In genomic region chr3:189631373-189631408, GRCh38 we compare ENCODE assay signal across 12 cellular contexts. TPM values are rescaled to one million over a fixed set of nuclear protein-coding genes. Genes with fewer than 3 reads are reported as not detected.
A peak's percentile ranks its signal among the peaks of the same experiment; 100 is the strongest.
DNase-seq lines count a peak whose midpoint lies in the region; TF ChIP-seq lines count a peak whose summit lies in the region.
"Had no signal": no experiment of that assay in that cellular context is flagged by ENCODE, and none has a peak within 500 bp of the region (broad histone marks: within the 10 kb centered on the region; RNA-seq: fewer than 3 reads in every experiment).

Gene TP63 (plus strand): TSS chr3:189631389. CDS start chr3:189631516, 127 bp downstream.

- H3K4me2 ChIP-seq in smooth muscle cell: no peak within 1 kb of the TSS

- H3K27me3 Mint-ChIP-seq in T-helper 2 cell treated with Interferon-gamma antibody and Interleukin-4, amounts not matched to agents 5 μg/mL and 100 μg/mL, for 36 hours (ENCODE audit: low read depth): no peaks in the 10 kb centered on the region

- H3K4me1 ChIP-seq in esophagus muscularis mucosa (peaks cover 0 to 9% (median 4%) of the 10 kb centered on the region in 4 donors), smooth muscle cell (ENCODE audit: low read depth) (no peaks in the 10 kb centered on the region)

- no peak for DNase-seq in T-helper 2 cell treated with Interferon-gamma antibody and Interleukin-4, amounts not matched to agents 5 μg/mL and 100 μg/mL, for 36 hours (ENCODE audit: low spot score)
- DNase-seq in T-helper 2 cell: no peak
- no peak for DNase-seq in RPMI7951 (ENCODE audit: low read depth)
- DNase-seq in esophagus muscularis mucosa (ENCODE audit: extremely low spot score): no peak
- no peak for DNase-seq in smooth muscle cell (lab: John Stamatoyannopoulos, UW; ENCODE audit: unreplicated experiment)
- no peak for DNase-seq in cerebellar nuclear complex (lab: John Stamatoyannopoulos, UW)
- no peak for DNase-seq in H4 (ENCODE audit: low spot score)
- no peak for DNase-seq in DMS53 (lab: John Stamatoyannopoulos, UW)
- DNase-seq: activated CD8-positive, alpha-beta memory T cell treated with anti-CD3 and anti-CD28 coated beads, Interleukin-2, amount 50 U/mL, for 4 hours; NCI-H1092; NCI-H69; stimulated activated CD4-positive, alpha-beta T cell treated with anti-CD3 and anti-CD28 coated beads, Interleukin-12 subunit alpha, Interleukin-12 subunit beta, amount 100 ng/mL, for 4 hours had no signal

- peak within 1 kb of the TSS; percentile 82 for H3K27ac Mint-ChIP-seq in T-helper 2 cell treated with Interferon-gamma antibody and Interleukin-4, amounts not matched to agents 5 μg/mL and 100 μg/mL, for 36 hours

- H3K27ac ChIP-seq in esophagus muscularis mucosa (replicated peaks in 1 of 4) (peak within 1 kb of the TSS in 1 of 4 donors; percentile 3), smooth muscle cell (ENCODE audit: low read depth) (no peak within 1 kb of the TSS)

- peak within 1 kb of the TSS; percentile 74 for H3K4me3 Mint-ChIP-seq in T-helper 2 cell treated with Interferon-gamma antibody and Interleukin-4, amounts not matched to agents 5 μg/mL and 100 μg/mL, for 36 hours

- no peaks in the 10 kb centered on the region for H3F3A ChIP-seq in smooth muscle cell (ENCODE audit: low read depth)

- H3K79me2 ChIP-seq in smooth muscle cell (ENCODE audit: low read depth): no peaks in the 10 kb centered on the region

- TF ChIP-seq POLR2A in esophagus muscularis mucosa (IDR thresholded peaks at IDR 0.05; ENCODE audit: low read depth): no peak

- H3K9me3 Mint-ChIP-seq in T-helper 2 cell treated with Interferon-gamma antibody and Interleukin-4, amounts not matched to agents 5 μg/mL and 100 μg/mL, for 36 hours: peaks cover 8% of the 10 kb centered on the region

- TF ChIP-seq EP300 in esophagus muscularis mucosa (IDR thresholded peaks at IDR 0.05): no peak

- no peak for TF ChIP-seq CTCF in esophagus muscularis mucosa (IDR thresholded peaks at IDR 0.05)
- no peak for TF ChIP-seq CTCF in smooth muscle cell (IDR thresholded peaks at IDR 0.05; ENCODE audit: borderline replicate concordance, insufficient read depth, poor library complexity, severe bottlenecking)

- no peak within 1 kb of the TSS for H3K9ac ChIP-seq in smooth muscle cell (ENCODE audit: low read depth)

- intact Hi-C loops in esophagus muscularis mucosa (cut with DNase I): no loop called here

- peaks cover 4% of the 10 kb centered on the region for H3K36me3 Mint-ChIP-seq in T-helper 2 cell treated with Interferon-gamma antibody and Interleukin-4, amounts not matched to agents 5 μg/mL and 100 μg/mL, for 36 hours (ENCODE audit: low read depth)

- no peaks in the 10 kb centered on the region for H4K20me1 ChIP-seq in smooth muscle cell (ENCODE audit: low read depth)

- peak within 1 kb of the TSS; percentile 25 for H2AFZ ChIP-seq in smooth muscle cell (ENCODE audit: low read depth)

- H3K27me3 ChIP-seq in esophagus muscularis mucosa: no peaks in the 10 kb centered on the region
- no peaks in the 10 kb centered on the region for H3K27me3 ChIP-seq in smooth muscle cell (ENCODE audit: low read depth)

- H3K4me3 ChIP-seq in esophagus muscularis mucosa (peak within 1 kb of the TSS; percentile 14 to 29 (median 16)), smooth muscle cell (no peak within 1 kb of the TSS)

- H3K36me3 ChIP-seq in esophagus muscularis mucosa: no peaks in the 10 kb centered on the region
- H3K36me3 ChIP-seq in smooth muscle cell (ENCODE audit: low read depth): no peaks in the 10 kb centered on the region

- H3K9me3 ChIP-seq in esophagus muscularis mucosa: no peaks in the 10 kb centered on the region
- no peaks in the 10 kb centered on the region for H3K9me3 ChIP-seq in smooth muscle cell (replicated peaks; ENCODE audit: low read depth)

- peaks cover 25% of the 10 kb centered on the region for H3K4me1 Mint-ChIP-seq in T-helper 2 cell treated with Interferon-gamma antibody and Interleukin-4, amounts not matched to agents 5 μg/mL and 100 μg/mL, for 36 hours (ENCODE audit: low read depth)

RNA-seq across cellular contexts. Expression of gene TP63, which starts in this region (rescaled TPM):
- 16.7 and 22.3 TPM in 2 replicates for total RNA-seq in RPMI7951 (2014; rRNA removed; shearing (Covaris generic))
- total RNA-seq in esophagus muscularis mucosa: under 1 TPM; under 0.01 to 0.34 (median 0.21) TPM
- 25.1 and 27.1 TPM in 2 replicates for total RNA-seq in smooth muscle cell
- polyA plus RNA-seq in smooth muscle cell: 1.9 and 11.1 TPM in 2 replicates
- total RNA-seq in H4 (2014; rRNA removed; shearing (Covaris generic)): 1.5 and 1.7 TPM in 2 replicates
